Comparison of ENCODE assay signal across 14 cellular contexts in the genomic region with DNA sequence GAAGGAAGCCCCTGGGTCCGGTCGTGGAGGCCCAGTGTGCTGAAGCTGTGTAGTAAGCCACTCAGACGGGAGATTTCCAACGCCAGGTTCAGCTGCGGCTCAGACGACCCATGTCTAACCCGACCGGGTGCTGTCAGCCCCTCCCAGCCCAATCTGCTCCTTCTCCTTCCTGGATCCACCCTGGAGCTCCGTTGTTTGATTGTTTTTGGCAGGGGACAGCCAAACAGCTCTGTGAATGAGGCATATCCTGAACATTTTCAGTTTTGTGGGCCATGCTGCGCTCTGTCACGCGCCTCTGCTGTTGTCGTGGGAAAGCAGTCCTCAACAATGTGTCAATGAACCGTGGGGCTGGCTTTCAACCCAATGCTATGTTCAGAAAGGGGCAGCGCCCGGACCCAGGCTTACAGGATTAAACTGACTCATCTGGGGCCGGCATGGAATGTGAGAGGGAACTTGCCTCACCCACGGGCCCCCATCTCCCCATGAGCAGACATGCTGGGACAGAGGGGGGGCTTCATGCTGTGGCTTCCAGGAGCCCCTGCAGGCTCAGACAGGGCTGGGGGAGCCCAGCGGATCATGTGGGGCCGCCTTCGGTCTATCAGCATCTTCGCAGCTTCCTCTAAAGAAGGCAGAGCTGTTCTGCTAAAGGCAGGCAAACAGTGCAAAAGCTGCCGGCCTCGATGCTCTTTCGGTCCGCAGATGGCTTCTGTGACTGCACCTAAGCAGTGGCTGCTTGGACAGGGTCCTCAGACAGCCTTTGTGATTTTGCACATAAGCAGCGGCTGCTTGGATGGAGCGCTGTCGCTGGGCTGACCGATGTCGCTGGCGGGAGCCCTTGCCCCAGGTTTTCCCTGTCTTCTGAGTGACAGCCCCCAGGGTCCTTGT.
A peak's percentile ranks its signal among the peaks of the same experiment; 100 is the strongest.
DNase-seq lines count a peak whose midpoint lies in the region; TF ChIP-seq lines count a peak whose summit lies in the region.
"Had no signal": no experiment of that assay in that cellular context is flagged by ENCODE, and none has a peak within 500 bp of the region (broad histone marks: within the 10 kb centered on the region; RNA-seq: fewer than 3 reads in every experiment).

No MANE protein-coding gene starts in this region.

- TF ChIP-seq POLR2A in tibial nerve (IDR thresholded peaks at IDR 0.05): no peak

- H3K36me3 ChIP-seq in liver (ENCODE audit: control insufficient read depth in 4 of 4, insufficient read depth in 3 of 4, low read depth in 1 of 4, low read length in 3 of 4): no peaks in the 10 kb centered on the region
- H3K36me3 ChIP-seq in tibial nerve: no peaks in the 10 kb centered on the region
- H3K36me3 ChIP-seq: transverse colon had no signal

- H3K9me3 ChIP-seq in liver (ENCODE audit: control insufficient read depth in 4 of 4, low read length in 3 of 4) (no peaks in the 10 kb centered on the region), tibial nerve (no peaks in the 10 kb centered on the region)
- H3K9me3 ChIP-seq: transverse colon had no signal

- no peaks in the 10 kb centered on the region for H3K27me3 ChIP-seq in liver (ENCODE audit: control insufficient read depth in 4 of 4, insufficient read depth in 4 of 4, low read length in 3 of 4)
- no peaks in the 10 kb centered on the region for H3K27me3 ChIP-seq in tibial nerve
- H3K27me3 ChIP-seq: transverse colon had no signal

- no peak overlapping the region for H3K9ac ChIP-seq in liver (ENCODE audit: low read depth in 1 of 2, low read length in 2 of 2)
- H3K9ac ChIP-seq: KMS-11 had no signal

- DNase-seq in DMS79 treated with DMSO at 0.1 percent for 48 hours (lab: John Stamatoyannopoulos, UW) (peak; percentile 9), DMS79 (lab: John Stamatoyannopoulos, UW) (no peak), dermis microvascular lymphatic vessel endothelial cell (ENCODE audit: low read depth in 2 of 2) (peak; percentile 91 to 93), tibial nerve (ENCODE audit: low spot score in 2 of 2) (peak; percentile 24 to 38), NCI-H2029 treated with DMSO at 0.1 percent for 48 hours (lab: John Stamatoyannopoulos, UW) (no peak), medulla oblongata (ENCODE audit: extremely low spot score) (no peak), NCI-H2171 treated with DMSO at 0.1 percent for 48 hours (lab: John Stamatoyannopoulos, UW) (no peak)
- DNase-seq: activated T-cell treated with anti-CD3 and anti-CD28 coated beads, Interleukin-2, amount 50 U/mL, for 24 hours; stimulated activated CD4-positive, alpha-beta T cell treated with anti-CD3 and anti-CD28 coated beads, Interleukin-2, amount 100 ng/mL, for 24 hours; T-helper 2 cell had no signal

- TF ChIP-seq RAD21 in liver (IDR thresholded peaks at IDR 0.05): no peak

- TF ChIP-seq EP300 in tibial nerve (IDR thresholded peaks at IDR 0.05): peak in 1 of 2 donors; percentile 31

- H3K27ac ChIP-seq in liver (ENCODE audit: low read depth in 1 of 2, low read length in 2 of 2) (peak overlapping the region in 1 of 2 donors; percentile 40), tibial nerve (peak overlapping the region in 2 of 4 donors; percentile 62 to 67)
- H3K27ac ChIP-seq: 22Rv1, KMS-11 had no signal

- peaks cover 0 to 2% (median 1%) of the 10 kb centered on the region in 4 donors for H3K4me1 ChIP-seq in liver (ENCODE audit: control insufficient read depth in 4 of 4, insufficient read depth in 4 of 4, low read length in 3 of 4)
- peaks cover 0 to 25% (median 9%) of the 10 kb centered on the region in 4 donors for H3K4me1 ChIP-seq in tibial nerve

- 78% methylated on average over 32 of the region's 32 CpGs for WGBS in liver
- WGBS in tibial nerve, 2 donors: 57% methylated on average over 24 to 31 of the region's 32 CpGs

- no peak overlapping the region for H3K4me3 ChIP-seq in liver (ENCODE audit: low read depth in 1 of 3, low read length in 3 of 3)
- no peak overlapping the region for H3K4me3 ChIP-seq in tibial nerve

- TF ChIP-seq CTCF in liver (IDR thresholded peaks at IDR 0.05; ENCODE audit: low read depth, low read length, missing input control) (no peak), tibial nerve (IDR thresholded peaks at IDR 0.05) (no peak)

TF ChIP-seq in liver, 16 proteins besides CTCF, POLR2A, EP300 and RAD21:
- no peak for TF ChIP-seq GABPA (IDR thresholded peaks at IDR 0.05 in 1 of 2, conservative IDR thresholded peaks at IDR 0.05 in 1 of 2)
- TF ChIP-seq RXRA (IDR thresholded peaks at IDR 0.05): peak; percentile 6 to 43

Comparison
In these comparisons a context has a peak if more than half of its experiments do, and no peak if none do; other contexts are left out.
1. DNase-seq: peak in DMS79 treated with DMSO at 0.1 percent for 48 hours (single experiment), dermis microvascular lymphatic vessel endothelial cell (2 of 2) and tibial nerve (2 of 2); none in DMS79 (single experiment), NCI-H2029 treated with DMSO at 0.1 percent for 48 hours (single experiment), medulla oblongata (single experiment) and NCI-H2171 treated with DMSO at 0.1 percent for 48 hours (single experiment).